In the genomic region with DNA sequence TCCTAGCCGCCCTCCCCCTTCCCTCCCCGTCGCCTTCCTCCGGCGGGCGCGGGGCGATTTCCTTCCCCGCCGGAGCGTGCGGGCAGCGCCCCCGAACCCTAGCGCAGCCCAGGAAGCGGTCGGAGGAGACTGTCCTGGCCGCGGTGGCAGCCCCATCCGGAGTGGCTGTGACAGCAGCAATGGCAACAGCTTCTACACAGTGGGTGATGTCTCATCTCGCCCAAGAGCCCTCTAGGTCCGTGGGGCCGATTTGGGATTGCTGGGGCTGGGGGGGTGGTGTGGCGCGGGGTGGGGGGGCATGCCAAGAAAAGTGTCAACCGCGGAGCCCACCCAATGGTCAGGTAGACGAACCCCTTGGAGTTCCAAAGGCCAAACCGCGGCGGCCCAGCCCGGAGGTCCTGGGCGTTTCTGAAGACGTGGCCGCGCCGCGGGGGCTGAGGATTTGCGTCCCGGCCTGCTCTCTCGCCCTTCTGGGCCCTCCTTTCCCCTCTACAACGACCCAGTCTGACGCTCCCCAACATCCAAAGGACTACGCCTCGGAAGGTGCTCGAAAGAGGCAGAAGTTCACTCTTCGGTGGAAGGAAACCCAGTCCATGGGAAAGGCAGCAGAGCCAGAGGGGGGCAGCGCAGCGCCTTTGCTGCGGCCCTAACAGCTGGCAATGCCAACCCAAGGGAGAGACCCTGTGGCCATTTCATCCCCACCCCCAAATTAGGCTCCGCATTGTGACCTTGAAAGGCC, we compare ENCODE assay signal across 8 cellular contexts. TPM values are rescaled to one million over a fixed set of nuclear protein-coding genes. Genes with fewer than 3 reads are reported as not detected.
DNase-seq lines count a peak whose midpoint lies in the region; ATAC-seq and TF ChIP-seq lines count a peak whose summit lies in the region.

No MANE protein-coding gene starts in this region.

- H3K4me1 ChIP-seq in fibroblast of lung (ENCODE audit: control insufficient read depth, extremely low read depth, insufficient read depth, low read length), result no peaks in the 10 kb centered on the region
- peaks cover 22% of the 10 kb centered on the region for H3K4me1 ChIP-seq in osteoblast (ENCODE audit: insufficient read depth, low read length)

- H3K4me2 ChIP-seq in fibroblast of lung (ENCODE audit: extremely low read depth, insufficient read depth, low read length), result peak overlapping the region; percentile 62
- H3K4me2 ChIP-seq in osteoblast (ENCODE audit: insufficient read depth, low read length), result peak overlapping the region; percentile 79

- peak overlapping the region; percentile 26 for H3K9ac ChIP-seq in fibroblast of lung (ENCODE audit: insufficient read depth, low read length)

- no peaks in the 10 kb centered on the region for H3K9me3 ChIP-seq in fibroblast of lung (ENCODE audit: control insufficient read depth, insufficient read depth, low read depth, low read length)
- H3K9me3 ChIP-seq in osteoblast (ENCODE audit: low read depth, low read length), result no peaks in the 10 kb centered on the region

- peaks cover 0 to 4% of the 10 kb centered on the region in 2 donors for H3K36me3 Mint-ChIP-seq in activated naive CD4-positive, alpha-beta T cell treated with anti-CD3 and anti-CD28 coated beads, Interleukin-2, amount 50 U/mL, for 72 hours
- no peaks in the 10 kb centered on the region for H3K36me3 Mint-ChIP-seq in activated T-cell treated with anti-CD3 and anti-CD28 coated beads, Interleukin-2, amount 50 U/mL, for 24 hours (ENCODE audit: low read depth)

- H3K27me3 Mint-ChIP-seq in activated T-cell treated with anti-CD3 and anti-CD28 coated beads, Interleukin-2, amount 50 U/mL, for 24 hours, result peaks cover 74% of the 10 kb centered on the region

- no peak overlapping the region for H3K27ac Mint-ChIP-seq in activated naive CD4-positive, alpha-beta T cell treated with anti-CD3 and anti-CD28 coated beads, Interleukin-2, amount 50 U/mL, for 72 hours
- H3K27ac Mint-ChIP-seq in activated T-cell treated with anti-CD3 and anti-CD28 coated beads, Interleukin-2, amount 50 U/mL, for 24 hours, result no peak overlapping the region

- DNase-seq in M059J (ENCODE audit: low read depth) (peak; percentile 25), fibroblast of lung (ENCODE audit: low read depth in 2 of 2) (no peak), osteoblast (ENCODE audit: insufficient read length, low spot score, missing footprints) (peak; percentile 92), NCI-H1694 (lab: John Stamatoyannopoulos, UW) (no peak)
- DNase-seq in activated naive CD4-positive, alpha-beta T cell treated with anti-CD3 and anti-CD28 coated beads, Interleukin-2, amount 50 U/mL, for 72 hours (ENCODE audit: low spot score in 2 of 2), result no peak
- DNase-seq in activated T-cell treated with anti-CD3 and anti-CD28 coated beads, Interleukin-2, amount 50 U/mL, for 24 hours, result no peak

- ATAC-seq in activated naive CD4-positive, alpha-beta T cell treated with anti-CD3 and anti-CD28 coated beads, Interleukin-2, amount 50 U/mL, for 72 hours, result no peak
- no peak for ATAC-seq in HG03460 (IDR thresholded peaks at IDR 0.05; ENCODE audit: unreplicated experiment)

- no peak overlapping the region for H3K27ac ChIP-seq in C4-2B
- peak overlapping the region; percentile 32 for H3K27ac ChIP-seq in fibroblast of lung (ENCODE audit: insufficient read depth, low read length)
- H3K27ac ChIP-seq in osteoblast (ENCODE audit: low read depth, low read length), result peak overlapping the region; percentile 63

- H3K36me3 ChIP-seq in fibroblast of lung (ENCODE audit: control insufficient read depth, insufficient read depth, low read length) (no peaks in the 10 kb centered on the region), osteoblast (ENCODE audit: insufficient read depth, low read length) (no peaks in the 10 kb centered on the region)

- 0 out of 2 replicates have a peak, but pooled peaks have one; percentile 7 for TF ChIP-seq CTCF in C4-2B (conservative IDR thresholded peaks at IDR 0.05)
- TF ChIP-seq CTCF in fibroblast of lung (conservative IDR thresholded peaks at IDR 0.05 in 1 of 2, IDR thresholded peaks at IDR 0.05 in 1 of 2; ENCODE audit: low read depth in 1 of 2, low read length in 2 of 2), result no peak
- peak; percentile 36 for TF ChIP-seq CTCF in osteoblast (IDR thresholded peaks at IDR 0.05; ENCODE audit: extremely low read depth, low read depth, low read length)

- no peak overlapping the region for H3K4me3 Mint-ChIP-seq in activated T-cell treated with anti-CD3 and anti-CD28 coated beads, Interleukin-2, amount 50 U/mL, for 24 hours

- peak overlapping the region; percentile 59 to 98 (median 64) for H3K4me3 ChIP-seq in fibroblast of lung (replicated peaks in 1 of 4; ENCODE audit: control extremely low read depth in 1 of 4, insufficient read depth in 1 of 4, low read depth in 3 of 4, low read length in 4 of 4)
- H3K4me3 ChIP-seq in osteoblast (ENCODE audit: insufficient read depth, low read length), result peak overlapping the region; percentile 95

- peaks cover 18% of the 10 kb centered on the region for H3K79me2 ChIP-seq in fibroblast of lung (ENCODE audit: control insufficient read depth, insufficient read depth, low read length)
- H3K79me2 ChIP-seq in osteoblast (ENCODE audit: insufficient read depth, low read length), result peaks cover 37% of the 10 kb centered on the region

- H3K27me3 ChIP-seq in fibroblast of lung (ENCODE audit: control insufficient read depth, insufficient read depth, low read length), result peaks cover 6% of the 10 kb centered on the region
- H3K27me3 ChIP-seq in osteoblast (ENCODE audit: insufficient read depth, low read length), result no peaks in the 10 kb centered on the region

- peak overlapping the region; percentile 34 for H2AFZ ChIP-seq in fibroblast of lung (ENCODE audit: low read length)
- H2AFZ ChIP-seq in osteoblast (ENCODE audit: low read length), result peak overlapping the region; percentile 91

- H3K9me3 Mint-ChIP-seq in activated naive CD4-positive, alpha-beta T cell treated with anti-CD3 and anti-CD28 coated beads, Interleukin-2, amount 50 U/mL, for 72 hours, result no peaks in the 10 kb centered on the region
- no peaks in the 10 kb centered on the region for H3K9me3 Mint-ChIP-seq in activated T-cell treated with anti-CD3 and anti-CD28 coated beads, Interleukin-2, amount 50 U/mL, for 24 hours

- no peaks in the 10 kb centered on the region for H4K20me1 ChIP-seq in fibroblast of lung (ENCODE audit: control insufficient read depth, extremely low read depth, insufficient read depth, low read length)
- H4K20me1 ChIP-seq in osteoblast (ENCODE audit: insufficient read depth, low read length), result peaks cover 9% of the 10 kb centered on the region

- H3K4me1 Mint-ChIP-seq in activated T-cell treated with anti-CD3 and anti-CD28 coated beads, Interleukin-2, amount 50 U/mL, for 24 hours (ENCODE audit: low read depth), result peaks cover 3% of the 10 kb centered on the region

RNA-seq across cellular contexts. Expression of gene TWIST1, which starts 0.6 kb away (rescaled TPM):
- total RNA-seq in M059J (2014; rRNA removed; shearing (Covaris generic)), result 15.0 and 24.0 TPM in 2 replicates
- 23.9 and 31.2 TPM in 2 replicates for total RNA-seq in fibroblast of lung
- 3.6 and 7.2 TPM in 2 replicates for polyA plus RNA-seq in fibroblast of lung
- polyA plus RNA-seq in fibroblast of lung (2012), result 6.7 and 13.5 TPM in 2 replicates
- polyA minus RNA-seq in fibroblast of lung (ENCODE audit: low replicate concordance), result 4.0 and 5.1 TPM in 2 replicates
- total RNA-seq in osteoblast, result 101 and 113 TPM in 2 replicates
- total RNA-seq in activated naive CD4-positive, alpha-beta T cell treated with anti-CD3 and anti-CD28 coated beads, Interleukin-2, amount 50 U/mL, for 72 hours, result not detected

RNA-seq across cellular contexts. Expression of gene FERD3L, which starts 27.2 kb away (rescaled TPM):
- total RNA-seq in M059J (2014; rRNA removed; shearing (Covaris generic)), result not detected in 2 replicates
- total RNA-seq in fibroblast of lung (not detected in 2 replicates), osteoblast (not detected in 2 replicates)
- polyA plus RNA-seq in fibroblast of lung, result not detected in 2 replicates
- not detected in 2 replicates for polyA plus RNA-seq in fibroblast of lung (2012)
- polyA minus RNA-seq in fibroblast of lung (ENCODE audit: low replicate concordance), result not detected in 2 replicates
- not detected for total RNA-seq in activated naive CD4-positive, alpha-beta T cell treated with anti-CD3 and anti-CD28 coated beads, Interleukin-2, amount 50 U/mL, for 72 hours

Comparison
In these comparisons a context has a peak if more than half of its experiments do, and no peak if none do; other contexts are left out.
1. CTCF ChIP-seq: peak in C4-2B (single experiment) and osteoblast (single experiment); none in fibroblast of lung (0 of 2).
2. DNase-seq: peak in M059J (single experiment) and osteoblast (single experiment); none in fibroblast of lung (0 of 2), activated naive CD4-positive, alpha-beta T cell treated with anti-CD3 and anti-CD28 coated beads, Interleukin-2, amount 50 U/mL, for 72 hours (0 of 2), activated T-cell treated with anti-CD3 and anti-CD28 coated beads, Interleukin-2, amount 50 U/mL, for 24 hours (single experiment) and NCI-H1694 (single experiment).
3. RNA of gene TWIST1, which starts 0.6 kb away (total RNA-seq): 101 to 113 TPM in osteoblast, 23.9 to 31.2 TPM in fibroblast of lung and 15.0 to 24.0 TPM in M059J; not detected in activated naive CD4-positive, alpha-beta T cell treated with anti-CD3 and anti-CD28 coated beads, Interleukin-2, amount 50 U/mL, for 72 hours; every median in the first group is over 10 times any median in the second.